ENCODE assay signal across 8 cellular contexts in genomic region chrY:8327708-8328354, GRCh38.
"Had no signal": no experiment of that assay in that cellular context is flagged by ENCODE, and none has a peak within 500 bp of the region (broad histone marks: within the 10 kb centered on the region; RNA-seq: fewer than 3 reads in every experiment).

No MANE protein-coding gene starts in this region.

- H3K4me3 ChIP-seq: GM12878 had no signal

- ATAC-seq: GM12878 had no signal

- FAIRE-seq: G401.6, GM12878, GM12891, GM12892, GM18507, GM19239 had no signal

- DNase-seq: GDM1, GF-D8 had no signal
